11 cellular contexts compared by ENCODE assay signal in the genomic region with DNA sequence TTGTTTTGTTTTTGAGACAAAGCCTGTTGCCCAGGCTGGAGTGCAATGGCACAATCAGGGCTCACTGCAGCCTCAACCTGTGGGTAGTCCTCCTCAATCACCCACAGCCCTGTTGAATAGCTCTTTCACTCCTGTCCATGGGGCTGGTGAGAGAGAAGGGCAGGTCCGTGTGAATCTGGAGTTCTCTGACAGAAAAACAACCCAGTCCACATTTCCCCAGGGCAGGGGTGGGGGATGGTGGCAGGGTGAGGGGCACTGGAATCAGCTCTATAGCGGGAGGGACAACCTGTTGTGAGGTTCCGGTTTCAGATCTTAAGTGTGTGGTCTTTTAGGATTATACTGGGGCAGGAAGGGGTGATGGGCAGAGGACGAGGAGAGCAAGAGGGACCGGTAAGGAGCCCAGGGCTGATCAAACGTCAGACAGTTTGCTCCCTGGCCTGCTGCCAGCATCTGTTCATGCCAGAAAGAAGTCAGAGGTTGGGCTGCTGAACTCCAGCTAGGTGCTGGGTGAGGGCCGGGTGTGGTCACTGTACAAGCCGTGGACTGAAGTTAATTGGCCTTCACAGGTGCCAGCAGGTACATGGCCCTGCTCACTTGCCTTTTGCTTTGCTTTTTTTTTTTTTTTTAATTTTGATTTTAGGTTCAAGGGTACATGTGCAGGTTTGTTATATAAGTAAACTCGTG. TPM values are rescaled to one million over a fixed set of nuclear protein-coding genes. Genes with fewer than 3 reads are reported as not detected.
DNase-seq lines count a peak whose midpoint lies in the region; ATAC-seq and TF ChIP-seq lines count a peak whose summit lies in the region.
"Had no signal": no experiment of that assay in that cellular context is flagged by ENCODE, and none has a peak within 500 bp of the region (broad histone marks: within the 10 kb centered on the region; RNA-seq: fewer than 3 reads in every experiment).

No MANE protein-coding gene starts in this region.

- H3K27me3 Mint-ChIP-seq in Caco-2 (ENCODE audit: insufficient read depth, unreplicated experiment) = no peaks in the 10 kb centered on the region
- H3K27me3 Mint-ChIP-seq: activated T-helper 17 cell treated with anti-CD3 and anti-CD28 coated beads, Interleukin-2, amount 50 U/mL, for 72 hours had no signal

- CTCF ChIA-PET in RWPE1 (lab: Yijun Ruan, JAX) = interaction anchor here (1.2 kb wide), 1 partner anchor 134 kb away, joined by 4 read pairs; no protein-coding TSS in a partner anchor
- CTCF ChIA-PET in Caco-2 (lab: Charles Lee) = interaction anchor here (0.7 kb wide), 1 partner anchor 74 kb away, joined by 3 read pairs; no protein-coding TSS in a partner anchor

- no peaks in the 10 kb centered on the region for H3K4me1 Mint-ChIP-seq in Caco-2 (ENCODE audit: low read depth, unreplicated experiment)
- H3K4me1 Mint-ChIP-seq: activated T-helper 17 cell treated with anti-CD3 and anti-CD28 coated beads, Interleukin-2, amount 50 U/mL, for 72 hours had no signal

- no peak overlapping the region for H3K4me3 Mint-ChIP-seq in Caco-2 (ENCODE audit: unreplicated experiment)
- H3K4me3 Mint-ChIP-seq: activated T-helper 17 cell treated with anti-CD3 and anti-CD28 coated beads, Interleukin-2, amount 50 U/mL, for 72 hours had no signal

- H3K36me3 ChIP-seq in BLaER1 (no peaks in the 10 kb centered on the region), Caco-2 (ENCODE audit: control insufficient read depth, insufficient read depth, low read length) (no peaks in the 10 kb centered on the region)
- H3K36me3 ChIP-seq: thoracic aorta had no signal

- DNase-seq in MV-4-11 (lab: John Stamatoyannopoulos, UW) (peak; percentile 27), RWPE1 (ENCODE audit: low spot score) (no peak), left ventricle myocardium superior (peak; percentile 68), Caco-2 (no peak), NK-92 (lab: John Stamatoyannopoulos, UW; ENCODE audit: unreplicated experiment) (no peak)
- DNase-seq: DND-41 had no signal

- peaks cover 10% of the 10 kb centered on the region for H3K4me1 ChIP-seq in BLaER1
- H3K4me1 ChIP-seq in Caco-2 = no peaks in the 10 kb centered on the region

- no peaks in the 10 kb centered on the region for H4K20me1 ChIP-seq in BLaER1

- H3K27ac ChIP-seq in BLaER1 (peak overlapping the region; percentile 46; the same call in 1 of the 2 replicates), RWPE1 (peak overlapping the region; percentile 40)
- H3K27ac ChIP-seq: thoracic aorta had no signal

- no TSS peak for BruUV-seq in Caco-2 (replicated peaks; lab: Mats Ljungman, UMichigan)

- no peak for TF ChIP-seq CTCF in RWPE1 (conservative IDR thresholded peaks at IDR 0.05; ENCODE audit: low read depth)
- TF ChIP-seq CTCF in Caco-2 (IDR thresholded peaks at IDR 0.05; ENCODE audit: insufficient read depth in 1 of 2, low read depth in 1 of 2, low read length in 1 of 2, severe bottlenecking in 1 of 2, unreplicated experiment in 1 of 2) = no peak

- intact Hi-C loops in left ventricle myocardium superior (cut with micrococcal nuclease) (no loop called here), Caco-2 (cut with micrococcal nuclease; ENCODE audit: unreplicated experiment) (no loop called here)

- no peaks in the 10 kb centered on the region for H3K27me3 ChIP-seq in BLaER1
- no peaks in the 10 kb centered on the region for H3K27me3 ChIP-seq in Caco-2 (replicated peaks; ENCODE audit: control insufficient read depth, insufficient read depth, low read length)

- H3K9ac ChIP-seq in BLaER1 = 0 out of 2 replicates have a peak overlapping the region, but pooled peaks have one; percentile 24

- peak; percentile 34 for ATAC-seq in left ventricle myocardium superior
- no peak for ATAC-seq in GM18511 (IDR thresholded peaks at IDR 0.05; ENCODE audit: unreplicated experiment)
- no peak for ATAC-seq in GM18870 (IDR thresholded peaks at IDR 0.05; ENCODE audit: unreplicated experiment)
- ATAC-seq: activated T-helper 17 cell treated with anti-CD3 and anti-CD28 coated beads, Interleukin-2, amount 50 U/mL, for 72 hours had no signal

- POLR2A ChIA-PET in RWPE1 (lab: Yijun Ruan, JAX; ENCODE audit: low non-redundant PET) (no interaction called here), Caco-2 (lab: Charles Lee) (no interaction called here)

- H3K27ac Mint-ChIP-seq in Caco-2 (ENCODE audit: unreplicated experiment) = no peak overlapping the region
- H3K27ac Mint-ChIP-seq: activated T-helper 17 cell treated with anti-CD3 and anti-CD28 coated beads, Interleukin-2, amount 50 U/mL, for 72 hours had no signal

- H3K4me3 ChIP-seq in BLaER1 (no peak overlapping the region), Caco-2 (ENCODE audit: low read depth, low read length) (no peak overlapping the region)
- H3K4me3 ChIP-seq: thoracic aorta had no signal

- H3K36me3 Mint-ChIP-seq in Caco-2 (ENCODE audit: insufficient read depth, unreplicated experiment) = no peaks in the 10 kb centered on the region

- H3K4me2 ChIP-seq in BLaER1 = peak overlapping the region; percentile 56

- H3K9me3 ChIP-seq in BLaER1 (no peaks in the 10 kb centered on the region), Caco-2 (no peaks in the 10 kb centered on the region)
- H3K9me3 ChIP-seq: thoracic aorta had no signal

- H3K9me3 Mint-ChIP-seq in Caco-2 (ENCODE audit: unreplicated experiment) = no peaks in the 10 kb centered on the region
- H3K9me3 Mint-ChIP-seq: activated T-helper 17 cell treated with anti-CD3 and anti-CD28 coated beads, Interleukin-2, amount 50 U/mL, for 72 hours had no signal

RNA-seq across cellular contexts. Expression of gene MKRN1, which starts 33.2 kb away (rescaled TPM):
- total RNA-seq in left ventricle myocardium superior = 118 TPM
- total RNA-seq in Caco-2 (2022) = 62.4 and 73.0 TPM in 2 replicates

Comparison
In these comparisons a context has a peak if more than half of its experiments do, and no peak if none do; other contexts are left out.
1. DNase-seq: peak in MV-4-11 (single experiment) and left ventricle myocardium superior (single experiment); none in RWPE1 (single experiment), Caco-2 (0 of 2) and NK-92 (single experiment).